ENCODE assay signal across 7 cellular contexts in the genomic region with DNA sequence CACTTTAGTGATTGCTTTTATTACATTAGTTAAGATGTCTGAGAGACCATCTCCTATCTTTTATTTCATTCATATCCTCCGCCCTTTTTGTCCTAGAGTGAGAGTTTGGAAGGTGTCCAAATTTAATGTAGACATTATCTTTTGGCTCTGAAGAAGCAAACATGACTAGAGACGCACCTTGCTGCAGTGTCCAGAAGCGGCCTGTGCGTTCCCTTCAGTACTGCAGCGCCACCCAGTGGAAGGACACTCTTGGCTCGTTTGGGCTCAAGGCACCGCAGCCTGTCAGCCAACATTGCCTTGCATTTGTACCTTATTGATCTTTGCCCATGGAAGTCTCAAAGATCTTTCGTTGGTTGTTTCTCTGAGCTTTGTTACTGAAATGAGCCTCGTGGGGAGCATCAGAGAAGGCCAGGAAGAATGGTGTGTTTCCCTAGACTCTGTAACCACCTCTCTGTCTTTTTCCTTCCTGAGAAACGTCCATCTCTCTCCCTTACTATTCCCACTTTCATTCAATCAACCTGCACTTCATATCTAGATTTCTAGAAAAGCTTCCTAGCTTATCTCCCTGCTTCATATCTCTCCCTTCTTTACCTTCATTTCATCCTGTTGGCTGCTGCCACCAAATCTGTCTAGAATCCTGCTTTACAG.
DNase-seq lines count a peak whose midpoint lies in the region; TF ChIP-seq lines count a peak whose summit lies in the region.

No MANE protein-coding gene starts in this region.

- TF ChIP-seq CTCF in GM12873 (IDR thresholded peaks at IDR 0.05; ENCODE audit: insufficient read depth, low read depth, low read length, missing control alignments): peak; percentile 78

- DNase-seq in NCI-H2196 (lab: John Stamatoyannopoulos, UW; ENCODE audit: unreplicated experiment) (peak; percentile 89), middle frontal gyrus (ENCODE audit: extremely low spot score, low spot score) (peak; percentile 37), NCI-H128 (lab: John Stamatoyannopoulos, UW; ENCODE audit: unreplicated experiment) (no peak)
- peak; percentile 14 to 60 for DNase-seq in activated CD8-positive, alpha-beta memory T cell treated with anti-CD3 and anti-CD28 coated beads for 1 hour (ENCODE audit: extremely low read depth in 1 of 2, low read depth in 1 of 2)
- DNase-seq in effector CD4-positive, alpha-beta T cell: peak; percentile 62
- DNase-seq in stimulated activated CD8-positive, alpha-beta memory T cell treated with anti-CD3 and anti-CD28 coated beads, Interleukin-7, amount 100 ng/mL, for 4 hours (ENCODE audit: low read depth in 2 of 2): peak; percentile 43 to 59
